Comparison of ENCODE assay signal across 17 cellular contexts in the genomic region with DNA sequence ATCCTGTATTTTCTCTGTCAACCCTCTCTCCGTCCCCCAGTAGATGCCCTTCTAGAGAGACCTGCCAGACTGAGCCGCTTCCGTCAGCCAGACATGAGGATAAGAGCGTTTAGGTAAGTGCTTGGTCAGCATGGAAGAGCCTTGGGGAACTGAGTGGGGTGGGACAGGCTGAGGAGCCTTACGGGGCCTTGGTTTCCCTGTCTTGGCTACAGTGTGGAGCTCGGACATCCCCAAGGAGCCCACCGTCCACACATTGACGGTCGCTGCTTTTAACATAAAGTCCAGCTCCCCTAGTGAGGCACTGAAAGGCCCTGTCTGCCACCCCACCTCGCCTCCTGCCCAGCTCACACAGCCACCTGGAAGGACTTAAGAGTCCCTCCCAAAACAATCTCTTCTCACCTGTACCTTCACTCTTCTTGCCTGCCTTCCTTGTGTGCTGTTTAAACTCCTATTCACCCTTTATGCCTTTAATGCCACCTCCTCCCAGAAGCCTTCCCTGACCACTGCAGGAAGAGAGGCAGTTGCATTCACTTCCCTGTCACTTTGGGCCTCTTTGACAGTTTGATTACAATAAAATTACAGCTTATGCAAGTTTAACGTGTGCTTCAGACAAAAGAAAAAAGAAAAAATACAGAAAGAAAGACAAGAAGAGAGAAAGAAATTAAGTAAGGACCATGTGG. TPM values are rescaled to one million over a fixed set of nuclear protein-coding genes. Genes with fewer than 3 reads are reported as not detected.
"Had no signal": no experiment of that assay in that cellular context is flagged by ENCODE, and none has a peak within 500 bp of the region (broad histone marks: within the 10 kb centered on the region; RNA-seq: fewer than 3 reads in every experiment).

No MANE protein-coding gene starts in this region.

- H3K9me3 Mint-ChIP-seq: activated CD4-positive, alpha-beta T cell treated with anti-CD3 and anti-CD28 coated beads, Interleukin-2, amount 10 ng/mL, durations not matched to agents 7 days and 5 days; activated naive CD8-positive, alpha-beta T cell treated with anti-CD3 and anti-CD28 coated beads, Interleukin-2, amount 10 ng/mL, durations not matched to agents 7 days and 5 days; effector memory CD8-positive, alpha-beta T cell; stimulated activated effector memory CD8-positive, alpha-beta T cell treated with anti-CD3 and anti-CD28 coated beads, Interleukin-12 subunit alpha, Interleukin-12 subunit beta, amount 100 ng/mL, for 72 hours had no signal

- H3K4me1 Mint-ChIP-seq: activated CD4-positive, alpha-beta T cell treated with anti-CD3 and anti-CD28 coated beads, Interleukin-2, amount 10 ng/mL, durations not matched to agents 7 days and 5 days; stimulated activated effector memory CD8-positive, alpha-beta T cell treated with anti-CD3 and anti-CD28 coated beads, Interleukin-12 subunit alpha, Interleukin-12 subunit beta, amount 100 ng/mL, for 72 hours had no signal

- H3K4me3 Mint-ChIP-seq: activated CD4-positive, alpha-beta T cell treated with anti-CD3 and anti-CD28 coated beads, Interleukin-2, amount 10 ng/mL, durations not matched to agents 7 days and 5 days; activated naive CD8-positive, alpha-beta T cell treated with anti-CD3 and anti-CD28 coated beads, Interleukin-2, amount 10 ng/mL, durations not matched to agents 7 days and 5 days; brain; effector memory CD8-positive, alpha-beta T cell; stimulated activated effector memory CD8-positive, alpha-beta T cell treated with anti-CD3 and anti-CD28 coated beads, Interleukin-12 subunit alpha, Interleukin-12 subunit beta, amount 100 ng/mL, for 72 hours had no signal

- H3K36me3 Mint-ChIP-seq: activated naive CD8-positive, alpha-beta T cell treated with anti-CD3 and anti-CD28 coated beads, Interleukin-2, amount 10 ng/mL, durations not matched to agents 7 days and 5 days; brain; stimulated activated effector memory CD8-positive, alpha-beta T cell treated with anti-CD3 and anti-CD28 coated beads, Interleukin-12 subunit alpha, Interleukin-12 subunit beta, amount 100 ng/mL, for 72 hours had no signal

- ATAC-seq: effector memory CD8-positive, alpha-beta T cell; stimulated activated effector memory CD8-positive, alpha-beta T cell treated with anti-CD3 and anti-CD28 coated beads, Interleukin-12 subunit alpha, Interleukin-12 subunit beta, amount 100 ng/mL, for 72 hours had no signal

- H3K27ac Mint-ChIP-seq: activated CD4-positive, alpha-beta T cell treated with anti-CD3 and anti-CD28 coated beads, Interleukin-2, amount 10 ng/mL, durations not matched to agents 7 days and 5 days; activated naive CD8-positive, alpha-beta T cell treated with anti-CD3 and anti-CD28 coated beads, Interleukin-2, amount 10 ng/mL, durations not matched to agents 7 days and 5 days; effector memory CD8-positive, alpha-beta T cell; stimulated activated effector memory CD8-positive, alpha-beta T cell treated with anti-CD3 and anti-CD28 coated beads, Interleukin-12 subunit alpha, Interleukin-12 subunit beta, amount 100 ng/mL, for 72 hours had no signal

- H3K27me3 ChIP-seq: ovary, vagina had no signal

- H3K36me3 ChIP-seq: ovary, tibial nerve, vagina had no signal

- H3K4me3 ChIP-seq: ovary, tibial nerve, vagina had no signal

- H3K9me3 ChIP-seq: ovary, tibial nerve, vagina had no signal

- DNase-seq: activated CD4-positive, alpha-beta T cell treated with anti-CD3 and anti-CD28 coated beads, Interleukin-2, amount 10 ng/mL, durations not matched to agents 7 days and 5 days; activated gamma-delta T cell treated with Interleukin-2 at 50 U/mL for 16 hours; activated naive CD8-positive, alpha-beta T cell treated with anti-CD3 and anti-CD28 coated beads, Interleukin-2, amount 10 ng/mL, durations not matched to agents 7 days and 5 days; effector memory CD8-positive, alpha-beta T cell; foreskin melanocyte; stimulated activated CD4-positive, alpha-beta T cell treated with anti-CD3 and anti-CD28 coated beads, Interleukin-12 subunit alpha, Interleukin-12 subunit beta, amount 100 ng/mL, for 4 hours; stimulated activated CD4-positive, alpha-beta T cell treated with anti-CD3 and anti-CD28 coated beads, Interleukin-2, amount 100 ng/mL, for 24 hours had no signal

- H3K27ac ChIP-seq: ovary, tibial nerve, vagina had no signal

RNA-seq across cellular contexts. Expression of a gene that starts 42.3 kb away (rescaled TPM):
- total RNA-seq: activated CD4-positive, alpha-beta T cell treated with anti-CD3 and anti-CD28 coated beads, Interleukin-2, amount 10 ng/mL, durations not matched to agents 7 days and 5 days; activated naive CD8-positive, alpha-beta T cell treated with anti-CD3 and anti-CD28 coated beads, Interleukin-2, amount 10 ng/mL, durations not matched to agents 7 days and 5 days; fibroblast of lung; lower leg skin; ovary; pulmonary artery endothelial cell; subcutaneous adipose tissue; T-helper 2 cell treated with Interferon-gamma antibody and Interleukin-4, amounts not matched to agents 100 ng/mL and 5 ng/mL, for 36 hours; tibial nerve; vagina had no signal
- polyA plus RNA-seq: fibroblast of lung, ovary had no signal

RNA-seq across cellular contexts. Expression of a gene that starts 56.4 kb away (rescaled TPM):
- total RNA-seq: activated CD4-positive, alpha-beta T cell treated with anti-CD3 and anti-CD28 coated beads, Interleukin-2, amount 10 ng/mL, durations not matched to agents 7 days and 5 days; T-helper 2 cell treated with Interferon-gamma antibody and Interleukin-4, amounts not matched to agents 100 ng/mL and 5 ng/mL, for 36 hours had no signal
